Comparison of ENCODE assay signal across 21 cellular contexts in the genomic region with DNA sequence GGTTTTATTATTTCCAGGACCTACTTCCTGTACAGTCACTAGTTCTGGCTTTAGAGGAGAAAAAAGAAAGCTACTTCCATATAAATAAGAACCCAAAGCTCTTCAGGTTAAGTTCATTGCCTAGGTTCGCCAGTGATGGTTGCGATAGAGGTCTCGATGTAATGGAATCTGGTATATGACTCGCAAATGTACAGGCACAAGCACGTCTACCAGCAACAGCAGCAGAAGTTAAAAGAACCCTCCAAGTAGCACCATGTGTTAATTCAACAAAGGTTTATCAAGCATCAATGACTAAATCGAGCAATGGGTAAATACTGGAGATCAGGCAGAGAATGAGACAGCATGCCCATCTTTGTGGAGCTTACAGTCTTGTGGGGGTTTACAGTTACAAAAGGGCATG.
"Had no signal": no experiment of that assay in that cellular context is flagged by ENCODE, and none has a peak within 500 bp of the region (broad histone marks: within the 10 kb centered on the region; RNA-seq: fewer than 3 reads in every experiment).

No MANE protein-coding gene starts in this region.

- ATAC-seq: gastrocnemius medialis; heart right ventricle; left colon; left lobe of liver; lower lobe of right lung; naive thymus-derived CD4-positive, alpha-beta T cell had no signal

- H3K4me3 ChIP-seq: coronary artery, dorsolateral prefrontal cortex, esophagus muscularis mucosa, gastrocnemius medialis, heart right ventricle, left ventricle myocardium inferior, lower lobe of right lung had no signal

- DNase-seq: dermis blood vessel endothelial cell; dorsolateral prefrontal cortex; effector CD4-positive, alpha-beta T cell; effector memory CD4-positive, alpha-beta T cell; foreskin melanocyte; gastrocnemius medialis; glutamatergic neuron; head of caudate nucleus; heart right ventricle; hippocampal formation; kidney; kidney glomerular epithelial cell; left colon; left ventricle myocardium inferior; lower lobe of right lung; mesendoderm; midbrain; naive thymus-derived CD4-positive, alpha-beta T cell had no signal

- H3K27ac ChIP-seq: coronary artery, dorsolateral prefrontal cortex, esophagus muscularis mucosa, gastrocnemius medialis, heart right ventricle, left ventricle myocardium inferior, lower lobe of right lung had no signal

- H3K27me3 ChIP-seq: dorsolateral prefrontal cortex, esophagus muscularis mucosa, gastrocnemius medialis, heart right ventricle had no signal

- H3K9me3 ChIP-seq: esophagus muscularis mucosa, gastrocnemius medialis, heart right ventricle, left ventricle myocardium inferior, lower lobe of right lung had no signal
